10 cellular contexts compared by ENCODE assay signal in the genomic region with DNA sequence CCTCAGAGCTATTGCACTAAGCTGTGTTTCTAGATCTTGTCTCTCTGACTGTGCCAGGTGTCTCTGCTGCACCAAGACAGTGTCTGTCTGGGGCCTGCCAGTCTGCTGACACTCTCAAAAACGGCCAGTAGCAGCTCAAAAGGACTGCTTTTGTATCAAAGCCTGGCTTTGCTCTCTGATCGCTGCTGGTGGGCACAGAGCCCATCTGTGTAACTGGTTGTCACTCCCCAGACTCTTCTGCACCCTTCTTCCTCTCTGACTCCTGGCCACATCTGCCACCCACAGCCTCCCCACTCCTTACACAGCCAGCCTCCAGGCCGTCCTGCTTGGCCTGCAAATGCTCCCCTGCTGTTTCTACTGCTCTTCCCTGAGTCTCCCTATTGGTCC. TPM values are rescaled to one million over a fixed set of nuclear protein-coding genes. Genes with fewer than 3 reads are reported as not detected.
DNase-seq lines count a peak whose midpoint lies in the region; ATAC-seq and TF ChIP-seq lines count a peak whose summit lies in the region.
"Had no signal": no experiment of that assay in that cellular context is flagged by ENCODE, and none has a peak within 500 bp of the region (broad histone marks: within the 10 kb centered on the region; RNA-seq: fewer than 3 reads in every experiment).

No MANE protein-coding gene starts in this region.

- peaks cover 48% of the 10 kb centered on the region for H3K36me3 ChIP-seq in CD4-positive, CD25-positive, alpha-beta regulatory T cell (ENCODE audit: control insufficient read depth, insufficient read depth, low read length)
- peaks cover 66% of the 10 kb centered on the region for H3K36me3 ChIP-seq in KOPT-K1 (ENCODE audit: insufficient read depth, low read length)
- peaks cover 0 to 27% of the 10 kb centered on the region in 2 donors for H3K36me3 ChIP-seq in psoas muscle (ENCODE audit: insufficient read depth in 1 of 2, low read depth in 1 of 2)

- no peaks in the 10 kb centered on the region for H3K9me3 Mint-ChIP-seq in CD4-positive, CD25-positive, alpha-beta regulatory T cell
- H3K9me3 Mint-ChIP-seq in endothelial cell (ENCODE audit: unreplicated experiment): no peaks in the 10 kb centered on the region

- H3K4me1 Mint-ChIP-seq in CD4-positive, CD25-positive, alpha-beta regulatory T cell: peaks cover 5 to 75% (median 42%) of the 10 kb centered on the region in 4 donors
- peaks cover 42% of the 10 kb centered on the region for H3K4me1 Mint-ChIP-seq in endothelial cell (ENCODE audit: unreplicated experiment)

- peaks cover 22% of the 10 kb centered on the region for H3K36me3 Mint-ChIP-seq in CD4-positive, CD25-positive, alpha-beta regulatory T cell
- H3K36me3 Mint-ChIP-seq in endothelial cell (ENCODE audit: low read depth, unreplicated experiment): peaks cover 31% of the 10 kb centered on the region

- H3K27ac ChIP-seq in CD4-positive, CD25-positive, alpha-beta regulatory T cell (ENCODE audit: insufficient read depth, low read length, poor library complexity, severe bottlenecking): no peak overlapping the region
- H3K27ac ChIP-seq in KOPT-K1 (ENCODE audit: low read depth, low read length, poor library complexity, severe bottlenecking) (peak overlapping the region; percentile 28), psoas muscle (peak overlapping the region; percentile 86)

- H3K9me3 ChIP-seq in CD4-positive, CD25-positive, alpha-beta regulatory T cell (ENCODE audit: control insufficient read depth in 2 of 2, low read length in 2 of 2): no peaks in the 10 kb centered on the region
- H3K9me3 ChIP-seq in KOPT-K1 (ENCODE audit: insufficient read depth, low read length, poor library complexity, severe bottlenecking): no peaks in the 10 kb centered on the region
- H3K9me3 ChIP-seq in psoas muscle: no peaks in the 10 kb centered on the region
- H3K9me3 ChIP-seq: MG63 had no signal

- no peak for ATAC-seq in CD4-positive, CD25-positive, alpha-beta regulatory T cell (ENCODE audit: low read depth in 2 of 2)
- ATAC-seq in psoas muscle: no peak
- ATAC-seq in GM19395 (IDR thresholded peaks at IDR 0.05; ENCODE audit: unreplicated experiment): no peak

- H3K27me3 ChIP-seq in CD4-positive, CD25-positive, alpha-beta regulatory T cell (ENCODE audit: control insufficient read depth, insufficient read depth, low read length): no peaks in the 10 kb centered on the region
- H3K27me3 ChIP-seq in psoas muscle (ENCODE audit: insufficient read depth in 3 of 3, low read length in 2 of 3): no peaks in the 10 kb centered on the region
- H3K27me3 ChIP-seq: MG63 had no signal

- no peaks in the 10 kb centered on the region for H3K27me3 Mint-ChIP-seq in CD4-positive, CD25-positive, alpha-beta regulatory T cell
- H3K27me3 Mint-ChIP-seq in endothelial cell (ENCODE audit: unreplicated experiment): peaks cover 11% of the 10 kb centered on the region

- WGBS in psoas muscle, 3 donors: 39 to 46% (median 46%) methylated on average over 3 of the region's 3 CpGs

- intact Hi-C loops in psoas muscle (cut with DNase I) (no loop called here), posterior vena cava (cut with DNase I) (no loop called here)

- no peak for DNase-seq in CD4-positive, CD25-positive, alpha-beta regulatory T cell
- DNase-seq in endothelial cell (ENCODE audit: low spot score) (no peak), psoas muscle (no peak), posterior vena cava (ENCODE audit: low spot score) (no peak), SIG-M5 treated with dmso at 0.1 percent for 504 hours (lab: John Stamatoyannopoulos, UW; ENCODE audit: unreplicated experiment) (no peak), OCI-M1 (lab: John Stamatoyannopoulos, UW) (no peak)
- DNase-seq: MG63; stimulated activated CD8-positive, alpha-beta memory T cell treated with anti-CD3 and anti-CD28 coated beads, Interleukin-4, amount 100 ng/mL, for 48 hours had no signal

- no peak overlapping the region for H3K4me3 ChIP-seq in CD4-positive, CD25-positive, alpha-beta regulatory T cell (ENCODE audit: low read depth, low read length)
- H3K4me3 ChIP-seq in psoas muscle: no peak overlapping the region
- H3K4me3 ChIP-seq: MG63 had no signal

- H3K4me1 ChIP-seq in CD4-positive, CD25-positive, alpha-beta regulatory T cell (ENCODE audit: control insufficient read depth, insufficient read depth, low read length, poor library complexity, severe bottlenecking): peaks cover 38% of the 10 kb centered on the region
- H3K4me1 ChIP-seq in psoas muscle: peaks cover 65% of the 10 kb centered on the region

- H3K27ac Mint-ChIP-seq in CD4-positive, CD25-positive, alpha-beta regulatory T cell: peak overlapping the region; percentile 51 to 93 (median 86)
- H3K27ac Mint-ChIP-seq in endothelial cell (ENCODE audit: unreplicated experiment): peak overlapping the region; percentile 64

- peak overlapping the region in 3 of 4 donors; percentile 11 to 67 (median 47) for H3K4me3 Mint-ChIP-seq in CD4-positive, CD25-positive, alpha-beta regulatory T cell
- no peak overlapping the region for H3K4me3 Mint-ChIP-seq in endothelial cell (ENCODE audit: unreplicated experiment)

- TF ChIP-seq CTCF in endothelial cell (IDR thresholded peaks at IDR 0.05; ENCODE audit: unreplicated experiment): no peak
- no peak for TF ChIP-seq CTCF in psoas muscle (IDR thresholded peaks at IDR 0.05)

RNA-seq across cellular contexts. Expression of a gene that starts 26.5 kb away (rescaled TPM):
- 397 TPM for total RNA-seq in CD4-positive, CD25-positive, alpha-beta regulatory T cell
- 10 to 100 TPM; 35.1 to 43.0 (median 38.5) TPM for polyA plus RNA-seq in CD4-positive, CD25-positive, alpha-beta regulatory T cell
- total RNA-seq in endothelial cell (ENCODE audit: unreplicated experiment): 165 TPM
- total RNA-seq in psoas muscle: 10 to 100 TPM; 46.4 to 94.8 (median 73.6) TPM
- polyA plus RNA-seq in psoas muscle: 10 to 100 TPM; 33.8 to 61.5 (median 41.5) TPM
- 10 to 100 TPM; 75.9 to 80.5 TPM for total RNA-seq in posterior vena cava

RNA-seq across cellular contexts. Expression of a gene that starts 38.3 kb away (rescaled TPM):
- total RNA-seq in CD4-positive, CD25-positive, alpha-beta regulatory T cell: 55.6 TPM
- 10 to 100 TPM; 40.1 to 48.1 (median 42.4) TPM for polyA plus RNA-seq in CD4-positive, CD25-positive, alpha-beta regulatory T cell
- total RNA-seq in endothelial cell (ENCODE audit: unreplicated experiment) (19.4 TPM), psoas muscle (10 to 100 TPM; 14.6 to 24.3 (median 16.8) TPM), posterior vena cava (10 to 100 TPM; 16.3 to 20.0 TPM)
- polyA plus RNA-seq in psoas muscle: 10 to 100 TPM in 1 of 3 donors, 1 to 10 TPM in 2; 8.4 to 13.9 (median 9.2) TPM
